8 cellular contexts compared by ENCODE assay signal in genomic region chr22:37849089-37849751, GRCh38. TPM values are rescaled to one million over a fixed set of nuclear protein-coding genes. Genes with fewer than 3 reads are reported as not detected.
DNase-seq lines count a peak whose midpoint lies in the region; ATAC-seq, FAIRE-seq and TF ChIP-seq lines count a peak whose summit lies in the region.

TSS of gene EIF3L (plus strand) at chr22:37849419. CDS start at chr22:37849450, 31 bp downstream.

- H3K9me3 ChIP-seq in A549: no peaks in the 10 kb centered on the region

- DNase-seq in A549 (ENCODE audit: low read depth in 1 of 2, low spot score in 1 of 2) (peak; percentile 90), NCI-H446 (lab: John Stamatoyannopoulos, UW) (peak; percentile 77 to 85), cerebellar cortex (ENCODE audit: low spot score) (peak; percentile 93), islet precursor cell (peak; percentile 96)
- peak; percentile 90 for DNase-seq in activated CD4-positive, CD25-positive, alpha-beta regulatory T cell treated with anti-CD3 and anti-CD28 coated beads, Interleukin-2, amount 50 U/mL, for 72 hours
- peak; percentile 85 for DNase-seq in stimulated activated CD4-positive, alpha-beta T cell treated with anti-CD3 and anti-CD28 coated beads, Interleukin-12 subunit alpha, Interleukin-12 subunit beta, amount 100 ng/mL, for 4 hours

- TF ChIP-seq POLR2A in A549 (IDR thresholded peaks at IDR 0.05; ENCODE audit: low read length): peak; percentile 69

- FAIRE-seq in A549 (lab: Jason Lieb, UNC): no peak

- POLR2A ChIA-PET in A549 (lab: Yijun Ruan, JAX): no interaction called here

- ATAC-seq in A549 (peak; percentile 92 to 95), GM18861 (IDR thresholded peaks at IDR 0.05; ENCODE audit: unreplicated experiment) (peak; percentile 55), HG03139 (IDR thresholded peaks at IDR 0.05; ENCODE audit: unreplicated experiment) (peak; percentile 51)

- CTCF ChIA-PET in A549 (lab: Yijun Ruan, JAX): interaction anchor here (4.7 kb wide), 1 partner anchor 14 kb away, joined by 46 read pairs; no protein-coding TSS in a partner anchor

- peaks cover 11% of the 10 kb centered on the region; the same call in 2 of the 3 replicates for H3K4me1 ChIP-seq in A549

- H3K4me3 ChIP-seq in A549: peak within 1 kb of the TSS; percentile 86

- TF ChIP-seq EP300 in A549 (IDR thresholded peaks at IDR 0.05): no peak

- WGBS in A549 (ENCODE audit: missing lambda C conversion rate): 3% methylated on average over 26 of the region's 49 CpGs

- no peak for TF ChIP-seq CTCF in A549 (IDR thresholded peaks at IDR 0.05)

- TF ChIP-seq RAD21 in A549 (conservative IDR thresholded peaks at IDR 0.05 in 1 of 2, IDR thresholded peaks at IDR 0.05 in 1 of 2): no peak

- peak within 1 kb of the TSS; percentile 98 for H3K4me2 ChIP-seq in A549

- H3K27ac ChIP-seq in A549: peak within 1 kb of the TSS; percentile 93 to 94

TF ChIP-seq in A549, 52 proteins besides CTCF, POLR2A, EP300 and RAD21:
- TF ChIP-seq BCL3 (IDR thresholded peaks at IDR 0.05) (peak; percentile 84; the same call in 2 of the 3 replicates), MYC (IDR thresholded peaks at IDR 0.05; ENCODE audit: borderline replicate concordance, low read length) (0 out of 2 replicates have a peak, but pooled peaks have one; percentile 8), FOSB (CRISPR knock-in tag; IDR thresholded peaks at IDR 0.05) (no peak), JUN (IDR thresholded peaks at IDR 0.05) (peak in 1 of 2 experiments; percentile 90; a peak in 3 of 5 replicates), PHF8 (IDR thresholded peaks at IDR 0.05; ENCODE audit: borderline replicate concordance, low read depth) (0 out of 2 replicates have a peak, but pooled peaks have one; percentile 45), E2F6 (IDR thresholded peaks at IDR 0.05; ENCODE audit: borderline replicate concordance, low read depth) (peak; percentile 69; the same call in 1 of the 2 replicates), MAX (IDR thresholded peaks at IDR 0.05) (peak; percentile 82)
- TF ChIP-seq, protein P1, sequence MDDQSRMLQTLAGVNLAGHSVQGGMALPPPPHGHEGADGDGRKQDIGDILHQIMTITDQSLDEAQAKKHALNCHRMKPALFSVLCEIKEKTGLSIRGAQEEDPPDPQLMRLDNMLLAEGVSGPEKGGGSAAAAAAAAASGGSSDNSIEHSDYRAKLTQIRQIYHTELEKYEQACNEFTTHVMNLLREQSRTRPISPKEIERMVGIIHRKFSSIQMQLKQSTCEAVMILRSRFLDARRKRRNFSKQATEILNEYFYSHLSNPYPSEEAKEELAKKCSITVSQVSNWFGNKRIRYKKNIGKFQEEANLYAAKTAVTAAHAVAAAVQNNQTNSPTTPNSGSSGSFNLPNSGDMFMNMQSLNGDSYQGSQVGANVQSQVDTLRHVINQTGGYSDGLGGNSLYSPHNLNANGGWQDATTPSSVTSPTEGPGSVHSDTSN (IDR thresholded peaks at IDR 0.05): no peak

RNA-seq across cellular contexts. Expression of gene EIF3L, which starts in this region (rescaled TPM):
- polyA plus RNA-seq in A549 (2011; rRNA removed) (423 and 493 TPM in 2 replicates), A549 (2017; fragmentation: RNase III; extraction: RNeasy Plus Mini Kit Qiagen cat#74134 plus additional on column Dnase treatment) (212 to 222 TPM (median 218 TPM) in 3 replicates)
- polyA plus RNA-seq in A549 (2012; cell fraction: cytosol; rRNA removed): 206 and 272 TPM in 2 replicates
- 133 and 171 TPM in 2 replicates for polyA plus RNA-seq in A549 (2012; cell fraction: nucleus; rRNA removed)
- 412 and 554 TPM in 2 replicates for polyA minus RNA-seq in A549 (2011; rRNA and poly(A)+ RNA removed)

Comparison
In these comparisons a context has a peak if more than half of its experiments do, and no peak if none do; other contexts are left out.
1. Peak in every context shown above with its lines: DNase-seq, ATAC-seq, H3K4me3 ChIP-seq and H3K27ac ChIP-seq.